In the genomic region with DNA sequence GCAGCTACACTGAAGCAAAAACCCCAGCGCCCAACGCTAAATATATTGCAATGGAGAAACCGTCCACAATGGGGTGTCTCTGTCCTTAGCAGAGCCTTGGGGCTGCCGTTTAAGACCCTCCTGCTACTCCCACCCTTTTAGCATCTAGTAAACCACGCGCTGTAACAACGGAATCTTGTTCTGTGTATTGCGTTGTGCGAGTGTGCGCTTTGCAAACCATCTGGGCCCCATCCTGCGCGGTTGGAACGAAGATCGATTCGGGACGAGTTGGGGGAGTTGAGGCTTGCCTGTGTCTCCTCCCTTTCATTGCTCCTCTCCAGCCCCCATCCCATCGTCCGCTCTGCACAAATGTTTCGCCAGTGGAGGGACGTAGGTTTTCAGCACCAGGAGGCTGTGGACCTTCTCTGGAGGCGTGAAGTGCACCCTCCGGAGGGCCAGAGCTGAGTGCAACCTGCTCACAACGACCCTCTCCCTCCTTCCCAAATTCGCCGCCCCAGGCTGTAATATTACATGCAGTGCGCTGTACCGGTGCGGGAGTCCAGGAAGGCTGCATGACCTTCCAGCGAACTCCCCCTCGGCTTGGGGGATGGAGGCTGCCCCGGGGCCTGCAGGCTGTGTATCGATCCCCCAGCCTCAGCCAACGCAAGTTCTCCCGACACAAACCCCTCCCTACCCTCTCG, we compare ENCODE assay signal across 8 cellular contexts. TPM values are rescaled to one million over a fixed set of nuclear protein-coding genes. Genes with fewer than 3 reads are reported as not detected.
A peak's percentile ranks its signal among the peaks of the same experiment; 100 is the strongest.
DNase-seq lines count a peak whose midpoint lies in the region; ATAC-seq and TF ChIP-seq lines count a peak whose summit lies in the region.

No MANE protein-coding gene starts in this region.

- peak; percentile 57 for DNase-seq in ACHN
- peak in 1 of 2 experiments; percentile 31 for DNase-seq in HAP-1 (ENCODE audit: low spot score in 2 of 2)
- DNase-seq in RPMI7951 (ENCODE audit: low read depth) = peak; percentile 35
- DNase-seq in activated naive CD4-positive, alpha-beta T cell treated with anti-CD3 and anti-CD28 coated beads, Interleukin-2, amount 50 U/mL, for 72 hours (ENCODE audit: low spot score in 2 of 2) = peak; percentile 54
- peak; percentile 19 for DNase-seq in left ventricle myocardium inferior
- DNase-seq in posterior cingulate gyrus = peak in 7 of 10 donors; percentile 29 to 86 (median 57)

- TF ChIP-seq CTCF in left ventricle myocardium inferior (IDR thresholded peaks at IDR 0.05; ENCODE audit: borderline replicate concordance) = no peak

- H3K36me3 ChIP-seq in HAP-1 (replicated peaks) (peaks cover 5% of the 10 kb centered on the region), left ventricle myocardium inferior (no peaks in the 10 kb centered on the region)

- peak; percentile 1 to 16 for ATAC-seq in activated naive CD4-positive, alpha-beta T cell treated with anti-CD3 and anti-CD28 coated beads, Interleukin-2, amount 50 U/mL, for 72 hours
- ATAC-seq in GM19023 (IDR thresholded peaks at IDR 0.05; ENCODE audit: unreplicated experiment) (no peak), GM21737 (IDR thresholded peaks at IDR 0.05; ENCODE audit: unreplicated experiment) (no peak)

- H3K4me1 ChIP-seq in HAP-1 = peaks cover 24% of the 10 kb centered on the region
- H3K4me1 ChIP-seq in left ventricle myocardium inferior = peaks cover 53% of the 10 kb centered on the region

- H3K9me3 Mint-ChIP-seq in activated naive CD4-positive, alpha-beta T cell treated with anti-CD3 and anti-CD28 coated beads, Interleukin-2, amount 50 U/mL, for 72 hours = no peaks in the 10 kb centered on the region

- no peaks in the 10 kb centered on the region for H3K27me3 ChIP-seq in HAP-1 (ENCODE audit: low read depth)
- H3K27me3 ChIP-seq in left ventricle myocardium inferior (ENCODE audit: low read depth) = no peaks in the 10 kb centered on the region

- in situ Hi-C loops in ACHN (cut with HindIII; ENCODE audit: low pct_ligation_motif_present, low pct_unique_long_range_greater_than_20kb, low sequenced_read_pairs) = no loop called here
- in situ Hi-C loops in HAP-1 (cut with MboI; ENCODE audit: low sequenced_read_pairs) = no loop called here

- peaks cover 0 to 5% of the 10 kb centered on the region in 2 donors for H3K36me3 Mint-ChIP-seq in activated naive CD4-positive, alpha-beta T cell treated with anti-CD3 and anti-CD28 coated beads, Interleukin-2, amount 50 U/mL, for 72 hours

- H3K4me3 ChIP-seq in HAP-1 (peak overlapping the region; percentile 80), left ventricle myocardium inferior (peak overlapping the region; percentile 99)

- H3K27ac Mint-ChIP-seq in activated naive CD4-positive, alpha-beta T cell treated with anti-CD3 and anti-CD28 coated beads, Interleukin-2, amount 50 U/mL, for 72 hours = peak overlapping the region; percentile 90 to 96

- H3K9me3 ChIP-seq in HAP-1 (no peaks in the 10 kb centered on the region), left ventricle myocardium inferior (replicated peaks) (no peaks in the 10 kb centered on the region)

- peak overlapping the region; percentile 91 for H3K27ac ChIP-seq in left ventricle myocardium inferior (replicated peaks)

- intact Hi-C loops in left ventricle myocardium inferior (cut with micrococcal nuclease) = no loop called here
- intact Hi-C loops in posterior cingulate gyrus (cut with DNase I) = loop anchor here (1.0 to 5.0 kb wide), 2 partner anchors 33 to 53 kb away; a partner anchor contains a TSS

RNA-seq across cellular contexts. Expression of a gene that starts 1.6 kb away (rescaled TPM):
- 18.0 and 21.9 TPM in 2 replicates for total RNA-seq in RPMI7951 (2014; rRNA removed; shearing (Covaris generic))
- total RNA-seq in activated naive CD4-positive, alpha-beta T cell treated with anti-CD3 and anti-CD28 coated beads, Interleukin-2, amount 50 U/mL, for 72 hours = 10 to 100 TPM; 71.4 to 99.3 TPM
- 21.0 TPM for total RNA-seq in left ventricle myocardium inferior

RNA-seq across cellular contexts. Expression of a gene that starts 33.3 kb away (rescaled TPM):
- 125 and 126 TPM in 2 replicates for total RNA-seq in RPMI7951 (2014; rRNA removed; shearing (Covaris generic))
- total RNA-seq in activated naive CD4-positive, alpha-beta T cell treated with anti-CD3 and anti-CD28 coated beads, Interleukin-2, amount 50 U/mL, for 72 hours = 100 to 1,000 TPM; 231 to 249 TPM
- total RNA-seq in left ventricle myocardium inferior = 854 TPM

Comparison
In these comparisons a context has a peak if more than half of its experiments do, and no peak if none do; other contexts are left out.
1. ATAC-seq: peak in activated naive CD4-positive, alpha-beta T cell treated with anti-CD3 and anti-CD28 coated beads, Interleukin-2, amount 50 U/mL, for 72 hours (2 of 2); none in GM19023 (single experiment) and GM21737 (single experiment).